In the genomic region with DNA sequence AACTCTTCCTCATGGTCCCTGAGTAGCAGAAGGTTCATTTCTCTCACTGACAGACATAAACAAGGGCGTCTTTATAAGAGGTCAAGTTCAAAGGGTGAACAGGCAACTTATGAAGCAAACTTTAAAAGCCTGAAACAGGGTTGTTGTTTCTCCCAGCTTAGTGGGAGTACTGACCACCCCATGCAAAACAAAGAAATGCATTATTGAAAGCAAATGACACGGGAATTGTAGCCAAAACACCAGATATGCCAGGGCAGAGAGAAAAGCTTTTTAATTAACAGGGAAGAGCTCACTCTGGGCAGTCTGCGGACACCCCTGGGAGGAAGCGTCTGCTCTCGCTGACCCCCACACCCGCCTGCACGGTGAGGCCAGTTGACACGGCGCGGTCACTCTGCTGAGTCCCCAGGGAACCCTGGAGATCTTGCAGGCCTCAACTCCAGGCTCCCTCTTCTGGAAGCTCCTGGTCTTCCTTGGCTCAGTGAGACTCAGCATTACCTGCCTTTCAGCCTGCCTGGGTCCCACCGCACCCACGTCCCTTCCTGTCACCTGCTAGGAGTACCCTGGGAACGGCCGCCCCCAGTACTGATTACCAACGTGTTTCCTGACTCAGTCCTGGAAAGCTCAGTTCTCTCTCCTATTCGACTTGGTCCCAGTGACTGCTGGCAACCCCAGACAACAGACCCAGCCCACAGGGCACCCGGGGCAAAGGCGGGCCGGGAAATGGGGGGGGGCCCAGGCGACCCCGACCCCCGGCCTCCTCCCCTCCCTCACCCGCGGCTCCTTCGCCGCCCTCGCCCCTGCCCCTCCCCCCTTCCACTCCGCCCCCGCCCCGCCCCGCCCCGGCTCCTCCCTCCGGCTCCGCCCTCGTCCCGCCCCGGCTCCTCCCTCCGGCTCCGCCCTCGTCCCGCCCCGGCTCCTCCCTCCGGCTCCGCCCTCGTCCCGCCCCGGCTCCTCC, we compare ENCODE assay signal across 1 cellular context.
TF ChIP-seq lines count a peak whose summit lies in the region.

No MANE protein-coding gene starts in this region.

TF ChIP-seq in K562, 482 proteins besides CTCF, POLR2A, EP300 and RAD21 (continued from another document):
- TF ChIP-seq, protein P1, sequence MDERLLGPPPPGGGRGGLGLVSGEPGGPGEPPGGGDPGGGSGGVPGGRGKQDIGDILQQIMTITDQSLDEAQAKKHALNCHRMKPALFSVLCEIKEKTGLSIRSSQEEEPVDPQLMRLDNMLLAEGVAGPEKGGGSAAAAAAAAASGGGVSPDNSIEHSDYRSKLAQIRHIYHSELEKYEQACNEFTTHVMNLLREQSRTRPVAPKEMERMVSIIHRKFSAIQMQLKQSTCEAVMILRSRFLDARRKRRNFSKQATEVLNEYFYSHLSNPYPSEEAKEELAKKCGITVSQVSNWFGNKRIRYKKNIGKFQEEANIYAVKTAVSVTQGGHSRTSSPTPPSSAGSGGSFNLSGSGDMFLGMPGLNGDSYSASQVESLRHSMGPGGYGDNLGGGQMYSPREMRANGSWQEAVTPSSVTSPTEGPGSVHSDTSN (CRISPR knock-in tag; IDR thresholded peaks at IDR 0.05; ENCODE audit: low read depth) = no peak
- TF ChIP-seq, protein P1 (tag; conservative IDR thresholded peaks at IDR 0.05; ENCODE audit: low read depth) = no peak
- no peak for TF ChIP-seq KDM4B (IDR thresholded peaks at IDR 0.05; ENCODE audit: borderline replicate concordance in 2 of 2, low read depth in 1 of 2)
- no peak for TF ChIP-seq SRSF1 (IDR thresholded peaks at IDR 0.05; ENCODE audit: low read depth, low read length)
- no peak for TF ChIP-seq CHCHD3 (CRISPR knock-in tag; IDR thresholded peaks at IDR 0.05)
- TF ChIP-seq ZNF121 (CRISPR knock-in tag; conservative IDR thresholded peaks at IDR 0.05) = no peak
- TF ChIP-seq, protein P2, sequence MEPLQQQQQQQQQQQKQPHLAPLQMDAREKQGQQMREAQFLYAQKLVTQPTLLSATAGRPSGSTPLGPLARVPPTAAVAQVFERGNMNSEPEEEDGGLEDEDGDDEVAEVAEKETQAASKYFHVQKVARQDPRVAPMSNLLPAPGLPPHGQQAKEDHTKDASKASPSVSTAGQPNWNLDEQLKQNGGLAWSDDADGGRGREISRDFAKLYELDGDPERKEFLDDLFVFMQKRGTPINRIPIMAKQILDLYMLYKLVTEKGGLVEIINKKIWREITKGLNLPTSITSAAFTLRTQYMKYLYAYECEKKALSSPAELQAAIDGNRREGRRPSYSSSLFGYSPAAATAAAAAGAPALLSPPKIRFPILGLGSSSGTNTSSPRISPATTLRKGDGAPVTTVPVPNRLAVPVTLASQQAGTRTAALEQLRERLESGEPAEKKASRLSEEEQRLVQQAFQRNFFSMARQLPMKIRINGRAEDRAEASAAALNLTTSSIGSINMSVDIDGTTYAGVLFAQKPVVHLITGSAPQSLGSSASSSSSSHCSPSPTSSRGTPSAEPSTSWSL (CRISPR knock-in tag; IDR thresholded peaks at IDR 0.05; ENCODE audit: borderline replicate concordance) = no peak
- no peak for TF ChIP-seq SRF (CRISPR knock-in tag; IDR thresholded peaks at IDR 0.05)
- TF ChIP-seq, protein P3, sequence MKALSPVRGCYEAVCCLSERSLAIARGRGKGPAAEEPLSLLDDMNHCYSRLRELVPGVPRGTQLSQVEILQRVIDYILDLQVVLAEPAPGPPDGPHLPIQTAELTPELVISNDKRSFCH (CRISPR knock-in tag; IDR thresholded peaks at IDR 0.05) = no peak
- TF ChIP-seq, protein P3 (tag; IDR thresholded peaks at IDR 0.05) = 0 out of 2 replicates have a peak, but pooled peaks have one; percentile 35
- TF ChIP-seq GABPA (tag; conservative IDR thresholded peaks at IDR 0.05; ENCODE audit: low read depth) = no peak
- peak; percentile 43; the same call in 1 of the 2 replicates for TF ChIP-seq MTA3 (IDR thresholded peaks at IDR 0.05; ENCODE audit: borderline replicate concordance)
- peak; percentile 25; the same call in 1 of the 2 replicates for TF ChIP-seq SMAD4 (CRISPR knock-in tag; conservative IDR thresholded peaks at IDR 0.05)
- no peak for TF ChIP-seq NFIX (CRISPR knock-in tag; IDR thresholded peaks at IDR 0.05; ENCODE audit: low read depth)
- no peak for TF ChIP-seq POLR3A (IDR thresholded peaks at IDR 0.05; ENCODE audit: borderline replicate concordance, extremely low read depth, insufficient read depth, insufficient read length)
- TF ChIP-seq, protein P4, sequence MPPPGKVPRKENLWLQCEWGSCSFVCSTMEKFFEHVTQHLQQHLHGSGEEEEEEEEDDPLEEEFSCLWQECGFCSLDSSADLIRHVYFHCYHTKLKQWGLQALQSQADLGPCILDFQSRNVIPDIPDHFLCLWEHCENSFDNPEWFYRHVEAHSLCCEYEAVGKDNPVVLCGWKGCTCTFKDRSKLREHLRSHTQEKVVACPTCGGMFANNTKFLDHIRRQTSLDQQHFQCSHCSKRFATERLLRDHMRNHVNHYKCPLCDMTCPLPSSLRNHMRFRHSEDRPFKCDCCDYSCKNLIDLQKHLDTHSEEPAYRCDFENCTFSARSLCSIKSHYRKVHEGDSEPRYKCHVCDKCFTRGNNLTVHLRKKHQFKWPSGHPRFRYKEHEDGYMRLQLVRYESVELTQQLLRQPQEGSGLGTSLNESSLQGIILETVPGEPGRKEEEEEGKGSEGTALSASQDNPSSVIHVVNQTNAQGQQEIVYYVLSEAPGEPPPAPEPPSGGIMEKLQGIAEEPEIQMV (tag; conservative IDR thresholded peaks at IDR 0.05; ENCODE audit: low read depth) = no peak
- TF ChIP-seq BCL6 (CRISPR knock-in tag; IDR thresholded peaks at IDR 0.05) = no peak
- TF ChIP-seq ZNF561 (CRISPR knock-in tag; conservative IDR thresholded peaks at IDR 0.05) = no peak
- TF ChIP-seq KDM1A (IDR thresholded peaks at IDR 0.05) = no peak
- TF ChIP-seq ZNF668 (CRISPR knock-in tag; IDR thresholded peaks at IDR 0.05) = no peak
- TF ChIP-seq SRSF7 (optimal IDR thresholded peaks at IDR 0.05; ENCODE audit: low read depth, low read length) = no peak
- TF ChIP-seq ZSCAN29 (IDR thresholded peaks at IDR 0.05) = no peak
- TF ChIP-seq ATF7 (IDR thresholded peaks at IDR 0.05) = peak; percentile 29; the same call in 1 of the 2 replicates
